Comparison of ENCODE assay signal across 8 cellular contexts in the genomic region with DNA sequence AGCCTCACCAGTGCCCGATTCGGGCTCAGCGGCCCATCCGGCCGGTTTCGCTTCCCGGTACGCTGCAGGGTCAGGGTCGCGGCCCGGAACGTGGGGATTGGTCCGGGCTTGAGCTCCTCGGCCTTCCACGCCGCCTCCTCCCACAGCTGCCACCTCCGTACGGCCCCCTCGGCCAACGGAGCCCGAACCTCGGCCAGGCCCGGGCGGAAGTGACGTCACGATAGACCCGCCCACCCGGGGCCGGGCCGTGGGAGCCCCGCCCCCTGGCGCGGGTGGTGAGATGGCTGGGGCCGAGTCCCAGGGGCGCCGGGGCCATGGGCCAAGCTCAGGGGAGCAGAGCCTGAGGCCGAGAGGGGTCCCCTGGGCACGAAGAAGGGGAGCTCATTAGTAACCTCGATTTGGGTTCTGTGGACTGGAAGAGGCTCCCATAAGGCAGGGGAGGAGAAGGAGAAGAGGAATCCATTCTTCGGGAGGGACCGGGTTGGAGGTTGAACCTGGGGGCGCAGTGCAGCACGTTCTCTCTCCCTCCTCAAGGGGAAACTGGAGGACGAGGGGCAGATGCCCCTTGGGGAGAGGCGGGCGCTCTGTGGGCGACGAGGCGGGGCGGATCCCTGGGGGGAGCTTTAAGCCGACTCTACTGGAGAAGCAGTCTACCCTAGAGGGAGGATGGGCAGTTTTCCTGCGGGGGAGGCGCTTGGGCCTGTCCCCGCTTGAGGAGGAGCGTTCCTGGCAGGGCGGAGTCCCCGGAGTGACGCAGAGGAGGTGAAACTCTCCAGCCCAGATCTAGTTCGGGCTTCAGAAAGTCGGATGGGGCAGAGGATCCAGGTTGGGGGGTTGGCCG. TPM values are rescaled to one million over a fixed set of nuclear protein-coding genes. Genes with fewer than 3 reads are reported as not detected.
DNase-seq lines count a peak whose midpoint lies in the region; ATAC-seq, FAIRE-seq and TF ChIP-seq lines count a peak whose summit lies in the region.

A gene with protein sequence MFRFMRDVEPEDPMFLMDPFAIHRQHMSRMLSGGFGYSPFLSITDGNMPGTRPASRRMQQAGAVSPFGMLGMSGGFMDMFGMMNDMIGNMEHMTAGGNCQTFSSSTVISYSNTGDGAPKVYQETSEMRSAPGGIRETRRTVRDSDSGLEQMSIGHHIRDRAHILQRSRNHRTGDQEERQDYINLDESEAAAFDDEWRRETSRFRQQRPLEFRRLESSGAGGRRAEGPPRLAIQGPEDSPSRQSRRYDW (minus strand): TSS at position 211 of the 841 bp plus-strand sequence. CDS start 807 bp downstream, outside the sequence.

- ATAC-seq in GM18907 (IDR thresholded peaks at IDR 0.05; ENCODE audit: unreplicated experiment), result peak; percentile 88
- peak; percentile 91 for ATAC-seq in HG03159 (IDR thresholded peaks at IDR 0.05; ENCODE audit: unreplicated experiment)

- TF ChIP-seq CTCF in AG04450 (IDR thresholded peaks at IDR 0.05; ENCODE audit: low read depth, low read length) (no peak), WI38 (IDR thresholded peaks at IDR 0.05; ENCODE audit: low read depth, low read length) (peak; percentile 78; the same call in 1 of the 2 replicates), bronchial epithelial cell (IDR thresholded peaks at IDR 0.05; ENCODE audit: insufficient read depth, low read length, severe bottlenecking) (peak; percentile 98), smooth muscle cell (IDR thresholded peaks at IDR 0.05; ENCODE audit: borderline replicate concordance, insufficient read depth, poor library complexity, severe bottlenecking) (peak; percentile 96)

- CTCF ChIA-PET in AG04450 (lab: Charles Lee), result interaction anchor here (0.5 to 5.7 kb wide), 40 partner anchors 9 to 262 kb away, joined by 3 to 165 read pairs (median 8); partner anchors contain the start of genes CD4, COPS7A, GNB3 and GPR162

- H3K36me3 ChIP-seq in bronchial epithelial cell (ENCODE audit: control insufficient read depth, insufficient read depth, low read length) (peaks cover 20% of the 10 kb centered on the region), smooth muscle cell (ENCODE audit: low read depth) (peaks cover 5% of the 10 kb centered on the region)

- 2% methylated on average over 26 of the region's 61 CpGs for WGBS in smooth muscle cell (ENCODE audit: low lambda C conversion rate)

- POLR2A ChIA-PET in AG04450 (lab: Yijun Ruan, JAX), result interaction anchor here (0.5 to 4.2 kb wide), 27 partner anchors 11 to 1279 kb away, joined by 3 to 89 read pairs (median 6); partner anchors contain the start of genes CD4, CDCA3, COPS7A and GAPDH

- peaks cover 26% of the 10 kb centered on the region for H3K79me2 ChIP-seq in smooth muscle cell (ENCODE audit: low read depth)

- no peaks in the 10 kb centered on the region; the same call in 1 of the 2 replicates for H3K9me3 ChIP-seq in AG04450 (ENCODE audit: control insufficient read depth, insufficient read depth, low read length)
- H3K9me3 ChIP-seq in smooth muscle cell (replicated peaks; ENCODE audit: low read depth), result no peaks in the 10 kb centered on the region

- peak within 1 kb of the TSS; percentile 91 for H3K4me2 ChIP-seq in smooth muscle cell

- H3K27me3 ChIP-seq in AG04450 (ENCODE audit: control insufficient read depth, insufficient read depth, low read length), result no peaks in the 10 kb centered on the region
- H3K27me3 ChIP-seq in bronchial epithelial cell (ENCODE audit: control insufficient read depth, insufficient read depth, low read length), result no peaks in the 10 kb centered on the region
- no peaks in the 10 kb centered on the region for H3K27me3 ChIP-seq in smooth muscle cell (ENCODE audit: low read depth)

- DNase-seq in AG04450 (ENCODE audit: low read depth, low spot score) (peak; percentile 98), NCI-H2227 treated with DMSO at 0.1 percent for 48 hours (lab: John Stamatoyannopoulos, UW) (peak; percentile 90), bronchial epithelial cell (ENCODE audit: low read depth) (peak; percentile 96), iPS-NIHi7 (ENCODE audit: extremely low spot score) (peak; percentile 97), smooth muscle cell (lab: John Stamatoyannopoulos, UW; ENCODE audit: unreplicated experiment) (peak; percentile 92)

- H4K20me1 ChIP-seq in smooth muscle cell (ENCODE audit: low read depth), result peaks cover 27% of the 10 kb centered on the region

- H3K9ac ChIP-seq in smooth muscle cell (ENCODE audit: low read depth), result peak within 1 kb of the TSS; percentile 99

- H3K4me3 ChIP-seq in AG04450 (ENCODE audit: low read depth, low read length), result peak within 1 kb of the TSS; percentile 87
- peak within 1 kb of the TSS; percentile 80 for H3K4me3 ChIP-seq in WI38 (ENCODE audit: low read depth, low read length)
- H3K4me3 ChIP-seq in bronchial epithelial cell (ENCODE audit: low read depth, low read length), result peak within 1 kb of the TSS; percentile 86
- peak within 1 kb of the TSS; percentile 88 for H3K4me3 ChIP-seq in smooth muscle cell

- H3K27ac ChIP-seq in AG04450 (ENCODE audit: low read depth, low read length) (peak within 1 kb of the TSS; percentile 98), smooth muscle cell (ENCODE audit: low read depth) (peak within 1 kb of the TSS; percentile 98)

- peaks cover 4% of the 10 kb centered on the region for H3F3A ChIP-seq in smooth muscle cell (ENCODE audit: low read depth)

- H3K4me1 ChIP-seq in smooth muscle cell (ENCODE audit: low read depth), result peaks cover 6% of the 10 kb centered on the region

- H2AFZ ChIP-seq in smooth muscle cell (ENCODE audit: low read depth), result peak within 1 kb of the TSS; percentile 33

- no peak for FAIRE-seq in bronchial epithelial cell (lab: Jason Lieb, UNC)

RNA-seq across cellular contexts. Expression of the gene that starts here (rescaled TPM):
- polyA plus RNA-seq in AG04450 (2011; rRNA removed) (241 and 263 TPM in 2 replicates), smooth muscle cell (381 and 398 TPM in 2 replicates)
- 148 and 185 TPM in 2 replicates for polyA minus RNA-seq in AG04450 (2011; rRNA and poly(A)+ RNA removed)
- total RNA-seq in bronchial epithelial cell (136 and 180 TPM in 2 replicates), smooth muscle cell (182 and 185 TPM in 2 replicates)

Comparison
In these comparisons a context has a peak if more than half of its experiments do, and no peak if none do; other contexts are left out.
1. Peak in every context shown above with its lines: DNase-seq, ATAC-seq, H3K4me3 ChIP-seq and H3K27ac ChIP-seq.